In genomic region chr9:33661186-33661585, GRCh38 we compare ENCODE assay signal across 20 cellular contexts.
"Had no signal": no experiment of that assay in that cellular context is flagged by ENCODE, and none has a peak within 500 bp of the region (broad histone marks: within the 10 kb centered on the region; RNA-seq: fewer than 3 reads in every experiment).

No MANE protein-coding gene starts in this region.

- H3K36me3 ChIP-seq: gastroesophageal sphincter, left ventricle myocardium inferior, lower lobe of right lung had no signal

- H3K27me3 ChIP-seq: gastroesophageal sphincter had no signal

- H3K27ac ChIP-seq: coronary artery, gastroesophageal sphincter, left ventricle myocardium inferior, lower lobe of right lung, psoas muscle, skin epidermis had no signal

- H3K9me3 ChIP-seq: gastroesophageal sphincter, left ventricle myocardium inferior, lower lobe of right lung, psoas muscle had no signal

- H3K4me3 ChIP-seq: coronary artery, gastroesophageal sphincter, left ventricle myocardium inferior, lower lobe of right lung, psoas muscle, skin epidermis had no signal

- H3K4me1 ChIP-seq: gastroesophageal sphincter, left ventricle myocardium inferior, lower lobe of right lung, psoas muscle had no signal

- ATAC-seq: gastroesophageal sphincter; lower lobe of right lung; psoas muscle; sciatic nerve; stimulated activated naive B cell treated with anti-CD40 and anti-IgM and Interleukin-4, amounts not matched to agents 10 μg/mL and 1 μg/mL and 100 μg/mL, for 72 hours; stimulated activated naive CD8-positive, alpha-beta T cell treated with anti-CD3 and anti-CD28 coated beads, Interleukin-15, amount 100 ng/mL, for 72 hours had no signal

- DNase-seq: effector CD4-positive, alpha-beta T cell; endodermal cell; erythroblast; glutamatergic neuron; left ventricle myocardium inferior; lower lobe of right lung; midbrain; naive B cell; nephron progenitor cell; psoas muscle; retina; stimulated activated CD4-positive, alpha-beta T cell treated with anti-CD3 and anti-CD28 coated beads, Interleukin-2, amount 100 ng/mL, for 24 hours; stimulated activated CD4-positive, alpha-beta T cell treated with anti-CD3 and anti-CD28 coated beads, Interleukin-4, amount 100 ng/mL, for 4 hours; stimulated activated naive B cell treated with anti-CD40 and anti-IgM and Interleukin-4, amounts not matched to agents 10 μg/mL and 1 μg/mL and 100 μg/mL, for 72 hours; stimulated activated naive CD8-positive, alpha-beta T cell treated with anti-CD3 and anti-CD28 coated beads, Interleukin-15, amount 100 ng/mL, for 72 hours; trophoblast cell had no signal
